8 cellular contexts compared by ENCODE assay signal in genomic region chr17:1561420-1562177, GRCh38. TPM values are rescaled to one million over a fixed set of nuclear protein-coding genes. Genes with fewer than 3 reads are reported as not detected.
DNase-seq lines count a peak whose midpoint lies in the region; ATAC-seq and TF ChIP-seq lines count a peak whose summit lies in the region.

No MANE protein-coding gene starts in this region.

- H3K27ac Mint-ChIP-seq in progenitor cell of endocrine pancreas, result peak overlapping the region; percentile 94

- peak overlapping the region; percentile 85 for H3K4me3 Mint-ChIP-seq in progenitor cell of endocrine pancreas (ENCODE audit: low read depth)

- DNase-seq in AG08396 (ENCODE audit: low spot score), result peak; percentile 70
- peak; percentile 20 for DNase-seq in NCI-H69 (lab: John Stamatoyannopoulos, UW)
- peak; percentile 81 for DNase-seq in activated effector memory CD4-positive, alpha-beta T cell treated with anti-CD3 and anti-CD28 coated beads, Interleukin-2, amount 50 U/mL, for 16 hours
- no peak for DNase-seq in Right ventricle myocardium superior
- peak; percentile 42 for DNase-seq in progenitor cell of endocrine pancreas (ENCODE audit: low spot score, unreplicated experiment)
- DNase-seq in globus pallidus (ENCODE audit: low spot score), result no peak
- DNase-seq in sciatic nerve (ENCODE audit: low spot score), result no peak

- peaks cover 12% of the 10 kb centered on the region for H3K27me3 Mint-ChIP-seq in progenitor cell of endocrine pancreas

- H3K9me3 Mint-ChIP-seq in progenitor cell of endocrine pancreas (ENCODE audit: low read depth), result no peaks in the 10 kb centered on the region

- H3K36me3 Mint-ChIP-seq in progenitor cell of endocrine pancreas (ENCODE audit: insufficient read depth), result no peaks in the 10 kb centered on the region

- peaks cover 23% of the 10 kb centered on the region for H3K4me1 Mint-ChIP-seq in progenitor cell of endocrine pancreas (ENCODE audit: low read depth)

- peak; percentile 45 for TF ChIP-seq CTCF in progenitor cell of endocrine pancreas (IDR thresholded peaks at IDR 0.05; ENCODE audit: unreplicated experiment)

- ATAC-seq in GM21447 (IDR thresholded peaks at IDR 0.05; ENCODE audit: unreplicated experiment), result peak; percentile 21
- peak; percentile 38 for ATAC-seq in Right ventricle myocardium superior (ENCODE audit: poor library complexity)
- ATAC-seq in sciatic nerve, result no peak

- intact Hi-C loops in Right ventricle myocardium superior (cut with DNase I), result no loop called here
- intact Hi-C loops in sciatic nerve (cut with DNase I), result no loop called here

RNA-seq across cellular contexts. Expression of gene PITPNA, which starts 1.0 kb away (rescaled TPM):
- total RNA-seq in Right ventricle myocardium superior (46.3 TPM), progenitor cell of endocrine pancreas (63.5 and 75.0 TPM in 2 replicates), sciatic nerve (83.6 TPM)

RNA-seq across cellular contexts. Expression of gene INPP5K, which starts 45.2 kb away (rescaled TPM):
- total RNA-seq in Right ventricle myocardium superior (32.9 TPM), progenitor cell of endocrine pancreas (27.1 and 29.8 TPM in 2 replicates), sciatic nerve (46.5 TPM)

Comparison
In these comparisons a context has a peak if more than half of its experiments do, and no peak if none do; other contexts are left out.
1. DNase-seq: peak in AG08396 (single experiment), NCI-H69 (single experiment), activated effector memory CD4-positive, alpha-beta T cell treated with anti-CD3 and anti-CD28 coated beads, Interleukin-2, amount 50 U/mL, for 16 hours (single experiment) and progenitor cell of endocrine pancreas (single experiment); none in Right ventricle myocardium superior (single experiment), globus pallidus (single experiment) and sciatic nerve (single experiment).